In the genomic region with DNA sequence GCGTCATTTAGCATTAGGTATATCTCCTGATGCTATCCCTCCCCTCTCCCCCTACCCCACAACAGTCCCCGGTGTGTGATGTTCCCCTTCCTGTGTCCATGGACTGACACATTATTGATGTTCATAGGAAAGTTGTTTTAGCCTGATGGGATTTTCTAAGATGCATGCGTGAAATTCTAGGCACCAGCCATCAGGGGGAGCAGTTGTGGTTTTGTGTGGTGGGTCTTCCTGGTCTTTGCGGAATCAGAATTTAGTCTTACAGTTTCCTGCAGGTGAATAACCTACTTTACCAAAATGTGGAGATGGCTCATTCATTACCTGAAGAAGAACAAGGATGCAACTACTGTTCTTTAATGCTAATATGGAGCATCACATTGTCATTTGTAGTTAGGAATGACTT, we compare ENCODE assay signal across 8 cellular contexts.
DNase-seq lines count a peak whose midpoint lies in the region; ATAC-seq and TF ChIP-seq lines count a peak whose summit lies in the region.

No MANE protein-coding gene starts in this region.

- no peaks in the 10 kb centered on the region for H3K9me2 ChIP-seq in SK-N-SH

- H3K27me3 ChIP-seq in SK-N-SH (ENCODE audit: insufficient read depth): no peaks in the 10 kb centered on the region
- no peaks in the 10 kb centered on the region for H3K27me3 ChIP-seq in esophagus muscularis mucosa

- WGBS in SK-N-SH (ENCODE audit: low lambda C conversion rate): 40% methylated on average over 4 of the region's 4 CpGs
- WGBS in esophagus muscularis mucosa: 62% methylated on average over 4 of the region's 4 CpGs

- H3K36me3 ChIP-seq in SK-N-SH (replicated peaks in 1 of 2; ENCODE audit: control insufficient read depth in 1 of 2, insufficient read depth in 2 of 2, low read length in 1 of 2): no peaks in the 10 kb centered on the region
- no peaks in the 10 kb centered on the region for H3K36me3 ChIP-seq in esophagus muscularis mucosa

- no peak overlapping the region for H3K9ac ChIP-seq in SK-N-SH

- H3K4me1 ChIP-seq in SK-N-SH (ENCODE audit: control insufficient read depth in 1 of 2, insufficient read depth in 2 of 2, low read depth in 1 of 2, low read length in 1 of 2): peaks cover 3 to 37% of the 10 kb centered on the region in 2 experiments
- peaks cover 21 to 43% (median 39%) of the 10 kb centered on the region in 4 donors for H3K4me1 ChIP-seq in esophagus muscularis mucosa

- ATAC-seq in SK-N-SH treated with all-trans-retinoic acid at 6 μM for 48 hours (no peak), HG03280 (IDR thresholded peaks at IDR 0.05; ENCODE audit: unreplicated experiment) (peak; percentile 51), HG02610 (IDR thresholded peaks at IDR 0.05; ENCODE audit: unreplicated experiment) (no peak)

- no peak for TF ChIP-seq POLR2A in esophagus muscularis mucosa (IDR thresholded peaks at IDR 0.05; ENCODE audit: low read depth)

- intact Hi-C loops in esophagus muscularis mucosa (cut with DNase I): loop anchor here (5.0 kb wide), 1 partner anchor 451 kb away; no protein-coding TSS in a partner anchor

- TF ChIP-seq CTCF in SK-N-SH (IDR thresholded peaks at IDR 0.05): peak; percentile 76
- TF ChIP-seq CTCF in esophagus muscularis mucosa (IDR thresholded peaks at IDR 0.05): peak; percentile 50 to 64 (median 53)

- H3F3A ChIP-seq in SK-N-SH (replicated peaks; ENCODE audit: insufficient read depth): peaks cover 41% of the 10 kb centered on the region

- POLR2A ChIA-PET in SK-N-SH (lab: Yijun Ruan, JAX): no interaction called here

- no peaks in the 10 kb centered on the region for H4K20me1 ChIP-seq in SK-N-SH (ENCODE audit: insufficient read depth)

- no peak overlapping the region for H3K4me2 ChIP-seq in SK-N-SH

- no peaks in the 10 kb centered on the region for H3K9me3 ChIP-seq in SK-N-SH
- H3K9me3 ChIP-seq in esophagus muscularis mucosa: no peaks in the 10 kb centered on the region

- H3K27ac ChIP-seq in SK-N-SH (ENCODE audit: low read depth in 2 of 2, low read length in 1 of 2) (peak overlapping the region in 1 of 2 experiments; percentile 79; a peak in 2 of 4 replicates), esophagus muscularis mucosa (replicated peaks in 1 of 4) (no peak overlapping the region)

- DNase-seq in SK-N-SH: peak; percentile 51
- DNase-seq in SKM-1 (lab: John Stamatoyannopoulos, UW; ENCODE audit: unreplicated experiment): peak; percentile 12
- no peak for DNase-seq in esophagus muscularis mucosa (ENCODE audit: extremely low spot score)
- peak; percentile 13 for DNase-seq in pons (ENCODE audit: low spot score)
- no peak for DNase-seq in MV-4-11 (lab: John Stamatoyannopoulos, UW)

- H3K79me2 ChIP-seq in SK-N-SH (ENCODE audit: insufficient read depth): no peaks in the 10 kb centered on the region

- TF ChIP-seq EP300 in SK-N-SH (IDR thresholded peaks at IDR 0.05; ENCODE audit: borderline replicate concordance in 1 of 2, low read depth in 1 of 2, low read length in 1 of 2) (no peak), esophagus muscularis mucosa (IDR thresholded peaks at IDR 0.05) (no peak)

- H3K4me3 ChIP-seq in SK-N-SH (ENCODE audit: low read depth in 2 of 2, low read length in 1 of 2): no peak overlapping the region; a peak in 1 of 4 replicates
- no peak overlapping the region for H3K4me3 ChIP-seq in esophagus muscularis mucosa

- TF ChIP-seq RAD21 in SK-N-SH (IDR thresholded peaks at IDR 0.05; ENCODE audit: low read length): peak; percentile 72

- CTCF ChIA-PET in SK-N-SH (lab: Yijun Ruan, JAX): interaction anchor here (0.8 to 2.9 kb wide), 4 partner anchors 10 to 633 kb away, joined by 3 to 14 read pairs (median 4); a partner anchor contains a TSS

- H2AFZ ChIP-seq in SK-N-SH (ENCODE audit: low read depth): no peak overlapping the region

TF ChIP-seq in SK-N-SH, 30 proteins besides CTCF, POLR2A, EP300 and RAD21:
- TF ChIP-seq SMC3 (IDR thresholded peaks at IDR 0.05; ENCODE audit: low read depth, low read length): peak; percentile 53; the same call in 1 of the 2 replicates
- TF ChIP-seq, protein P1, sequence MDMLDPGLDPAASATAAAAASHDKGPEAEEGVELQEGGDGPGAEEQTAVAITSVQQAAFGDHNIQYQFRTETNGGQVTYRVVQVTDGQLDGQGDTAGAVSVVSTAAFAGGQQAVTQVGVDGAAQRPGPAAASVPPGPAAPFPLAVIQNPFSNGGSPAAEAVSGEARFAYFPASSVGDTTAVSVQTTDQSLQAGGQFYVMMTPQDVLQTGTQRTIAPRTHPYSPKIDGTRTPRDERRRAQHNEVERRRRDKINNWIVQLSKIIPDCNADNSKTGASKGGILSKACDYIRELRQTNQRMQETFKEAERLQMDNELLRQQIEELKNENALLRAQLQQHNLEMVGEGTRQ (IDR thresholded peaks at IDR 0.05; ENCODE audit: borderline replicate concordance, low read depth, low read length): no peak

TF ChIP-seq in SK-N-SH treated with all-trans-retinoic acid at 6 μM for 48 hours, 23 proteins besides CTCF, POLR2A, EP300 and RAD21:
- TF ChIP-seq BACH2 (CRISPR knock-in tag; IDR thresholded peaks at IDR 0.05; ENCODE audit: borderline replicate concordance): no peak

Comparison
In these comparisons a context has a peak if more than half of its experiments do, and no peak if none do; other contexts are left out.
1. DNase-seq: peak in SK-N-SH (single experiment), SKM-1 (single experiment) and pons (single experiment); none in esophagus muscularis mucosa (single experiment) and MV-4-11 (single experiment).